Comparison of ENCODE assay signal across 9 cellular contexts in genomic region chr12:13135336-13136178, GRCh38. TPM values are rescaled to one million over a fixed set of nuclear protein-coding genes. Genes with fewer than 3 reads are reported as not detected.
DNase-seq lines count a peak whose midpoint lies in the region; ATAC-seq and TF ChIP-seq lines count a peak whose summit lies in the region.
"Had no signal": no experiment of that assay in that cellular context is flagged by ENCODE, and none has a peak within 500 bp of the region (broad histone marks: within the 10 kb centered on the region; RNA-seq: fewer than 3 reads in every experiment).

No MANE protein-coding gene starts in this region.

- no peaks in the 10 kb centered on the region for H3K4me1 Mint-ChIP-seq in activated CD4-positive, alpha-beta memory T cell treated with anti-CD3 and anti-CD28 coated beads for 36 hours (ENCODE audit: low read depth)
- H3K4me1 Mint-ChIP-seq: central memory CD8-positive, alpha-beta T cell had no signal

- H3K9me3 Mint-ChIP-seq in activated CD4-positive, alpha-beta memory T cell treated with anti-CD3 and anti-CD28 coated beads for 36 hours: no peaks in the 10 kb centered on the region
- H3K9me3 Mint-ChIP-seq: central memory CD8-positive, alpha-beta T cell had no signal

- H3K27ac Mint-ChIP-seq in activated CD4-positive, alpha-beta memory T cell treated with anti-CD3 and anti-CD28 coated beads for 36 hours: no peak overlapping the region

- H3K27me3 Mint-ChIP-seq in activated CD4-positive, alpha-beta memory T cell treated with anti-CD3 and anti-CD28 coated beads for 36 hours: peaks cover 2% of the 10 kb centered on the region

- intact Hi-C loops in posterior vena cava (cut with DNase I): no loop called here
- intact Hi-C loops in activated CD4-positive, alpha-beta memory T cell treated with anti-CD3 and anti-CD28 coated beads for 36 hours (cut with micrococcal nuclease): no loop called here

- peak; percentile 12 for TF ChIP-seq CTCF in fibroblast of villous mesenchyme (IDR thresholded peaks at IDR 0.05; ENCODE audit: insufficient read depth, low read depth, low read length)

- peak overlapping the region; percentile 35 for H3K4me3 ChIP-seq in SK-N-MC
- no peak overlapping the region for H3K4me3 ChIP-seq in fibroblast of villous mesenchyme (ENCODE audit: low read depth, low read length)

- DNase-seq in DMS114 treated with DMSO at 0.1 percent for 48 hours (lab: John Stamatoyannopoulos, UW; ENCODE audit: unreplicated experiment) (peak; percentile 80), SK-N-MC (ENCODE audit: low read depth, low spot score) (peak; percentile 10), fibroblast of villous mesenchyme (ENCODE audit: low read depth) (peak; percentile 68), posterior vena cava (ENCODE audit: low spot score) (peak; percentile 87), SK-N-DZ (ENCODE audit: low spot score) (no peak), NAMALWA (ENCODE audit: low spot score) (no peak)
- DNase-seq in activated CD4-positive, alpha-beta memory T cell treated with anti-CD3 and anti-CD28 coated beads for 36 hours: no peak

- H3K9ac ChIP-seq in SK-N-MC (ENCODE audit: insufficient read length): no peak overlapping the region

- no peak overlapping the region; the same call in 1 of the 2 replicates for H3K27ac ChIP-seq in SK-N-MC

- no peaks in the 10 kb centered on the region for H3K9me3 ChIP-seq in SK-N-MC (ENCODE audit: low read depth, low read length)

- no peak overlapping the region for H3K4me3 Mint-ChIP-seq in activated CD4-positive, alpha-beta memory T cell treated with anti-CD3 and anti-CD28 coated beads for 36 hours
- H3K4me3 Mint-ChIP-seq: central memory CD8-positive, alpha-beta T cell had no signal

- POLR2A ChIA-PET in activated CD4-positive, alpha-beta memory T cell treated with anti-CD3 and anti-CD28 coated beads for 36 hours (lab: Charles Lee): no interaction called here

- no peak for ATAC-seq in HG03457 (IDR thresholded peaks at IDR 0.05; ENCODE audit: unreplicated experiment)

- no peaks in the 10 kb centered on the region for H3K36me3 Mint-ChIP-seq in activated CD4-positive, alpha-beta memory T cell treated with anti-CD3 and anti-CD28 coated beads for 36 hours

- no peaks in the 10 kb centered on the region for H3K36me3 ChIP-seq in SK-N-MC (ENCODE audit: insufficient read depth, low read length)

- CTCF ChIA-PET in activated CD4-positive, alpha-beta memory T cell treated with anti-CD3 and anti-CD28 coated beads for 36 hours (lab: Charles Lee): interaction anchor here (0.8 to 1.6 kb wide), 2 partner anchors 76 to 78 kb away, joined by 3 to 7 read pairs; no protein-coding TSS in a partner anchor

RNA-seq across cellular contexts. Expression of gene GSG1, which starts 32.1 kb away (rescaled TPM):
- total RNA-seq in fibroblast of villous mesenchyme (0.32 and 11.2 TPM in 2 replicates), posterior vena cava (not detected)
- not detected in 2 replicates for polyA plus RNA-seq in SK-N-DZ (2014; cell fraction: cytosol; rRNA removed)
- not detected in 2 replicates for polyA plus RNA-seq in SK-N-DZ (2014; cell fraction: nucleus; rRNA removed)
- total RNA-seq in activated CD4-positive, alpha-beta memory T cell treated with anti-CD3 and anti-CD28 coated beads for 36 hours: not detected

Comparison
In these comparisons a context has a peak if more than half of its experiments do, and no peak if none do; other contexts are left out.
1. DNase-seq: peak in DMS114 treated with DMSO at 0.1 percent for 48 hours (single experiment), SK-N-MC (single experiment), fibroblast of villous mesenchyme (single experiment) and posterior vena cava (single experiment); none in SK-N-DZ (single experiment), activated CD4-positive, alpha-beta memory T cell treated with anti-CD3 and anti-CD28 coated beads for 36 hours (single experiment) and NAMALWA (single experiment).